Comparison of ENCODE assay signal across 19 cellular contexts in the genomic region with DNA sequence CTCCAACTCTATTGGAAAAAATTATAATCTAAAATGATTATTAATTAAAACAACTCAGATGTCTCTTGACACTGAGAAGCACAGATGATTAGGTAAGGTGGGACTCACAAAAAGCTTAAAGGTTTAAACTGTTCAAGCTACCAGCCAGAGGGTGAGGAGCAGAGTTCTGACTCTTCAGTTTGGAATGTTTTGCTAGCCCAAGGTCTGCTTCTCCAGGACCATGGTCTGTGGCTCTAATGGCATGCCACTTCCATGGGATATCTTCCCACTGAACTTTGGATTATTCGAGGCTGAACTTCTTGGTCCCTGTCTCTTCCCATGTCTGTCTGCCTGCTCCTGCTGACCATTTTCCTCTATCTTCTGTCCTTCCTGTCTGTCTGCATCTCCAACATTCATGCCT. TPM values are rescaled to one million over a fixed set of nuclear protein-coding genes. Genes with fewer than 3 reads are reported as not detected.
"Had no signal": no experiment of that assay in that cellular context is flagged by ENCODE, and none has a peak within 500 bp of the region (broad histone marks: within the 10 kb centered on the region; RNA-seq: fewer than 3 reads in every experiment).

No MANE protein-coding gene starts in this region.

- DNase-seq: dorsolateral prefrontal cortex; effector CD4-positive, alpha-beta T cell; foreskin fibroblast; gastrocnemius medialis; head of caudate nucleus; kidney; left colon; left ventricle myocardium inferior; lower lobe of right lung; naive thymus-derived CD8-positive, alpha-beta T cell; nephron progenitor cell; nucleus accumbens; right cardiac atrium; small intestine; stimulated activated CD4-positive, alpha-beta T cell treated with anti-CD3 and anti-CD28 coated beads, Interleukin-15, amount 100 ng/mL, for 24 hours; stimulated activated CD4-positive, alpha-beta T cell treated with anti-CD3 and anti-CD28 coated beads, Interleukin-2, amount 100 ng/mL, for 48 hours; stimulated activated naive B cell treated with anti-CD40 and anti-IgM and Interleukin-4, amounts not matched to agents 10 μg/mL and 1 μg/mL and 100 μg/mL, for 72 hours; upper lobe of left lung had no signal

RNA-seq across cellular contexts. Expression of a gene that starts 49.2 kb away (rescaled TPM):
- total RNA-seq: glomerular endothelial cell; naive thymus-derived CD8-positive, alpha-beta T cell had no signal
